Comparison of ENCODE assay signal across 20 cellular contexts in the genomic region with DNA sequence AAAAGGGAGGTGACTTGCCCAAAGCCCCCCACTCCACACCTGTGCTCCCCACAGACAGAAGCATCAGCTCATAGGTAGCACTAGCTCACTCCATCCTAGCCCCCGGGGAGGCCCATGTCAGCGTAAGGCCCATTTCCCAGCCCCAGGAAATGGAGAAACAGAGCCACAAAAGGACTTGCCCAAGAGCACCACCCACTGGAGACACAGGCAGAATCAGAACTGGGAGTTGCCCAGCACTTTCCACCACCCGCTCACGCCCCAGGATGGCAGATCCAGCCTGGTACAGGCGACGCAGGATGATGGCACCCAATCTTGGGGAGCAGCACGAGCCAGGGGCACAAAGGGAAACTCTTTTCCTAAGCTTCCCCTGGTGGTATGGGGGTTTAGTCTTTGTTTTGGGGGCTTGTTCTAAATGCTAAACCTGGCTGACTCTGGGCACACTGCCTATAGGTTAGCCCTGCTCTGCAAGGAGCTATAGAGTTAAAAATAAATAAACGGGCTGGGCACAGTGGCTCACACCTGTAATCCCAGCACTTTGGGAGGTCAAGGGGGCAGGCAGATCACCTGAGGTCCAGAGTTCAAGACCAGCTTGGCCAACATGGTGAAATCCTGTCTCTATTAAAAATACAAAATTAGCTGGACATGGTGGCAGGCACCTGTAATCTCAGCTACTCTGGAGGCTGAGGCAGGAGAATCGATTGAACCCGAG. TPM values are rescaled to one million over a fixed set of nuclear protein-coding genes. Genes with fewer than 3 reads are reported as not detected.
"Had no signal": no experiment of that assay in that cellular context is flagged by ENCODE, and none has a peak within 500 bp of the region (broad histone marks: within the 10 kb centered on the region; RNA-seq: fewer than 3 reads in every experiment).

No MANE protein-coding gene starts in this region.

- H3K4me1 Mint-ChIP-seq: stimulated activated effector memory CD8-positive, alpha-beta T cell treated with anti-CD3 and anti-CD28 coated beads, Interleukin-12 subunit alpha, Interleukin-12 subunit beta, amount 100 ng/mL, for 72 hours had no signal

- H3K36me3 Mint-ChIP-seq: immature natural killer cell; stimulated activated effector memory CD8-positive, alpha-beta T cell treated with anti-CD3 and anti-CD28 coated beads, Interleukin-12 subunit alpha, Interleukin-12 subunit beta, amount 100 ng/mL, for 72 hours had no signal

- H3K4me3 Mint-ChIP-seq: activated naive CD4-positive, alpha-beta T cell treated with anti-CD3 and anti-CD28 coated beads, Interleukin-2, amount 50 U/mL, for 24 hours; immature natural killer cell; stimulated activated effector memory CD8-positive, alpha-beta T cell treated with anti-CD3 and anti-CD28 coated beads, Interleukin-12 subunit alpha, Interleukin-12 subunit beta, amount 100 ng/mL, for 72 hours had no signal

- H3K9me3 Mint-ChIP-seq: activated naive CD4-positive, alpha-beta T cell treated with anti-CD3 and anti-CD28 coated beads, Interleukin-2, amount 50 U/mL, for 24 hours; immature natural killer cell had no signal

- H3K27me3 Mint-ChIP-seq: activated naive CD4-positive, alpha-beta T cell treated with anti-CD3 and anti-CD28 coated beads, Interleukin-2, amount 50 U/mL, for 24 hours had no signal

- H3K36me3 ChIP-seq: esophagus squamous epithelium, thyroid gland, uterus had no signal

- ATAC-seq: left cardiac atrium; stimulated activated effector memory CD8-positive, alpha-beta T cell treated with anti-CD3 and anti-CD28 coated beads, Interleukin-12 subunit alpha, Interleukin-12 subunit beta, amount 100 ng/mL, for 72 hours had no signal

- DNase-seq: activated CD4-positive, alpha-beta T cell treated with anti-CD3 and anti-CD28 coated beads, Interleukin-2, amount 50 U/mL, for 1 hour; activated T-cell treated with anti-CD3 and anti-CD28 coated beads for 4 hours; cerebellar nuclear complex; esophagus squamous epithelium; foreskin fibroblast; glutamatergic neuron; immature natural killer cell; left cardiac atrium; midbrain; small intestine; thyroid gland; uterus had no signal

- H3K4me3 ChIP-seq: esophagus squamous epithelium, lung, thyroid gland, uterus had no signal

- H3K27ac ChIP-seq: esophagus squamous epithelium, thyroid gland, uterus had no signal

- H3K27me3 ChIP-seq: thyroid gland, uterus had no signal

- H3K4me1 ChIP-seq: uterus had no signal

- H3K27ac Mint-ChIP-seq: activated naive CD4-positive, alpha-beta T cell treated with anti-CD3 and anti-CD28 coated beads, Interleukin-2, amount 50 U/mL, for 24 hours; activated T-helper 2 cell treated with anti-CD3 and anti-CD28 coated beads, Interferon-gamma antibody, Interleukin-2, Interleukin-4, amounts not matched to agents 10 μg/mL and 5 μg/mL and 100 μg/mL, durations not matched to agents 14 hours and 24 hours and 36 hours; immature natural killer cell; stimulated activated effector memory CD8-positive, alpha-beta T cell treated with anti-CD3 and anti-CD28 coated beads, Interleukin-12 subunit alpha, Interleukin-12 subunit beta, amount 100 ng/mL, for 72 hours had no signal

- FAIRE-seq: endometrium, small intestine, TTC549 had no signal

- H3K9me3 ChIP-seq: esophagus squamous epithelium, thyroid gland, uterus had no signal

RNA-seq across cellular contexts. Expression of a gene that starts 11.8 kb away (rescaled TPM):
- total RNA-seq: activated CD8-positive, alpha-beta memory T cell treated with anti-CD3 and anti-CD28 coated beads for 36 hours; dermis microvascular lymphatic vessel endothelial cell; esophagus squamous epithelium; left cardiac atrium had no signal
